37 cellular contexts compared by ENCODE assay signal in genomic region chr3:156670652-156671051, GRCh38.
"Had no signal": no experiment of that assay in that cellular context is flagged by ENCODE, and none has a peak within 500 bp of the region (broad histone marks: within the 10 kb centered on the region; RNA-seq: fewer than 3 reads in every experiment).

No MANE protein-coding gene starts in this region.

- H3K36me3 ChIP-seq: adrenal gland, brain microvascular endothelial cell, breast epithelium had no signal

- H3K9me3 ChIP-seq: adrenal gland, body of pancreas, breast epithelium had no signal

- ATAC-seq: activated CD8-positive, alpha-beta T cell treated with anti-CD3 and anti-CD28 coated beads for 36 hours; activated naive CD4-positive, alpha-beta T cell treated with anti-CD3 and anti-CD28 coated beads, Interleukin-2, amount 50 U/mL, for 72 hours; activated T-cell treated with anti-CD3 and anti-CD28 coated beads, Interleukin-2, amount 50 U/mL, for 4 hours; activated T-cell treated with anti-CD3 and anti-CD28 coated beads, Interleukin-2, amount 50 U/mL, for 72 hours; activated T-helper 17 cell treated with anti-CD3 and anti-CD28 coated beads, Interleukin-2, amount 50 U/mL, for 72 hours; body of pancreas had no signal

- H3K9me3 Mint-ChIP-seq: activated B cell treated with CpG ODN at 0.5 μM for 24 hours; activated CD4-positive, alpha-beta memory T cell treated with anti-CD3 and anti-CD28 coated beads for 36 hours; activated CD8-positive, alpha-beta T cell treated with anti-CD3 and anti-CD28 coated beads for 36 hours; activated naive CD4-positive, alpha-beta T cell treated with anti-CD3 and anti-CD28 coated beads for 36 hours; activated T-cell treated with anti-CD3 and anti-CD28 coated beads, Interleukin-2, amount 50 U/mL, for 4 hours; activated T-cell treated with anti-CD3 and anti-CD28 coated beads, Interleukin-2, amount 50 U/mL, for 72 hours; activated T-helper 1 cell treated with anti-CD3 and anti-CD28 coated beads, Interleukin-12 subunit alpha, Interleukin-12 subunit beta, Interleukin-2, Interleukin-4 antibody, amounts not matched to agents 30 ng/mL and 10 ng/mL and 1 ng/mL, durations not matched to agents 14 hours and 24 hours and 36 hours; activated T-helper 17 cell treated with anti-CD3 and anti-CD28 coated beads, Interleukin-2, amount 50 U/mL, for 72 hours; T-helper 1 cell treated with Interleukin-12 subunit alpha and Interleukin-12 subunit beta and Interleukin-4 antibody, amounts not matched to agents 30 μg/mL and 1 μg/mL, for 36 hours had no signal

- H3K27ac ChIP-seq: adrenal gland, body of pancreas, brain microvascular endothelial cell, breast epithelium, VCaP had no signal

- H3K4me3 Mint-ChIP-seq: activated B cell treated with CpG ODN at 0.5 μM for 24 hours; activated CD4-positive, alpha-beta memory T cell treated with anti-CD3 and anti-CD28 coated beads for 36 hours; activated CD4-positive, alpha-beta T cell treated with anti-CD3 and anti-CD28 coated beads, Interleukin-2, amount 10 ng/mL, durations not matched to agents 24 days and 14 days; activated CD8-positive, alpha-beta T cell treated with anti-CD3 and anti-CD28 coated beads for 36 hours; activated naive CD4-positive, alpha-beta T cell treated with anti-CD3 and anti-CD28 coated beads for 36 hours; activated naive CD8-positive, alpha-beta T cell treated with anti-CD3 and anti-CD28 coated beads for 36 hours; activated T-cell treated with anti-CD3 and anti-CD28 coated beads, Interleukin-2, amount 50 U/mL, for 4 hours; activated T-cell treated with anti-CD3 and anti-CD28 coated beads, Interleukin-2, amount 50 U/mL, for 72 hours; activated T-helper 1 cell treated with anti-CD3 and anti-CD28 coated beads, Interleukin-12 subunit alpha, Interleukin-12 subunit beta, Interleukin-2, Interleukin-4 antibody, amounts not matched to agents 30 ng/mL and 10 ng/mL and 1 ng/mL, durations not matched to agents 14 hours and 24 hours and 36 hours; activated T-helper 17 cell treated with anti-CD3 and anti-CD28 coated beads, Interleukin-2, amount 50 U/mL, for 72 hours; T-helper 1 cell treated with Interleukin-12 subunit alpha and Interleukin-12 subunit beta and Interleukin-4 antibody, amounts not matched to agents 30 μg/mL and 1 μg/mL, for 36 hours; T-helper 2 cell treated with Interferon-gamma antibody and Interleukin-4, amounts not matched to agents 5 μg/mL and 100 μg/mL, for 36 hours had no signal

- DNase-seq: activated B cell treated with CpG ODN at 0.5 μM for 24 hours; activated CD4-positive, alpha-beta memory T cell treated with anti-CD3 and anti-CD28 coated beads for 36 hours; activated CD4-positive, alpha-beta T cell treated with anti-CD3 and anti-CD28 coated beads for 4 hours; activated CD4-positive, alpha-beta T cell treated with anti-CD3 and anti-CD28 coated beads, Interleukin-2, amount 10 ng/mL, durations not matched to agents 24 days and 14 days; activated CD4-positive, alpha-beta T cell treated with anti-CD3 and anti-CD28 coated beads, Interleukin-2, amount 50 U/mL, for 1 hour; activated CD4-positive, alpha-beta T cell treated with anti-CD3 and anti-CD28 coated beads, Interleukin-2, amount 50 U/mL, for 4 hours; activated CD4-positive, CD25-positive, alpha-beta regulatory T cell treated with anti-CD3 and anti-CD28 coated beads, Interleukin-2, amount 50 U/mL, for 72 hours; activated CD8-positive, alpha-beta memory T cell treated with anti-CD3 and anti-CD28 coated beads, Interleukin-2, amount 50 U/mL, for 4 hours; activated CD8-positive, alpha-beta T cell treated with anti-CD3 and anti-CD28 coated beads for 36 hours; activated effector memory CD4-positive, alpha-beta T cell treated with anti-CD3 and anti-CD28 coated beads, Interleukin-2, amount 50 U/mL, for 16 hours; activated gamma-delta T cell treated with Interleukin-2 at 50 U/mL for 16 hours; activated naive CD4-positive, alpha-beta T cell; activated naive CD4-positive, alpha-beta T cell treated with anti-CD3 and anti-CD28 coated beads for 36 hours; activated naive CD4-positive, alpha-beta T cell treated with anti-CD3 and anti-CD28 coated beads, Interleukin-2, amount 50 U/mL, for 16 hours; activated naive CD8-positive, alpha-beta T cell treated with anti-CD3 and anti-CD28 coated beads for 36 hours; activated T-cell treated with anti-CD3 and anti-CD28 coated beads for 4 hours; activated T-cell treated with anti-CD3 and anti-CD28 coated beads, Interleukin-2, amount 50 U/mL, for 1 hour; activated T-cell treated with anti-CD3 and anti-CD28 coated beads, Interleukin-2, amount 50 U/mL, for 4 hours; activated T-cell treated with anti-CD3 and anti-CD28 coated beads, Interleukin-2, amount 50 U/mL, for 72 hours; adrenal gland; amniotic stem cell; aorta; body of pancreas; brain microvascular endothelial cell; central memory CD4-positive, alpha-beta T cell; T-helper 1 cell; T-helper 2 cell; T-helper 9 cell had no signal

- H3K27me3 ChIP-seq: adrenal gland, body of pancreas, brain microvascular endothelial cell, breast epithelium had no signal

- H3K4me3 ChIP-seq: adrenal gland, body of pancreas, breast epithelium had no signal

- FAIRE-seq: astrocyte, TTC549 had no signal

- H3K27me3 Mint-ChIP-seq: activated B cell treated with CpG ODN at 0.5 μM for 24 hours; activated CD4-positive, alpha-beta memory T cell treated with anti-CD3 and anti-CD28 coated beads for 36 hours; activated CD4-positive, alpha-beta T cell treated with anti-CD3 and anti-CD28 coated beads, Interleukin-2, amount 10 ng/mL, durations not matched to agents 24 days and 14 days; activated naive CD8-positive, alpha-beta T cell treated with anti-CD3 and anti-CD28 coated beads for 36 hours; activated T-helper 17 cell treated with anti-CD3 and anti-CD28 coated beads, Interleukin-2, amount 50 U/mL, for 72 hours had no signal

- H3K4me1 ChIP-seq: breast epithelium had no signal

- H3K27ac Mint-ChIP-seq: activated B cell treated with CpG ODN at 0.5 μM for 24 hours; activated CD4-positive, alpha-beta memory T cell treated with anti-CD3 and anti-CD28 coated beads for 36 hours; activated CD4-positive, alpha-beta T cell treated with anti-CD3 and anti-CD28 coated beads, Interleukin-2, amount 10 ng/mL, durations not matched to agents 24 days and 14 days; activated CD8-positive, alpha-beta T cell treated with anti-CD3 and anti-CD28 coated beads for 36 hours; activated naive CD4-positive, alpha-beta T cell treated with anti-CD3 and anti-CD28 coated beads for 36 hours; activated naive CD4-positive, alpha-beta T cell treated with anti-CD3 and anti-CD28 coated beads, Interleukin-2, amount 50 U/mL, for 72 hours; activated naive CD8-positive, alpha-beta T cell treated with anti-CD3 and anti-CD28 coated beads for 36 hours; activated T-cell treated with anti-CD3 and anti-CD28 coated beads, Interleukin-2, amount 50 U/mL, for 72 hours; activated T-helper 1 cell treated with anti-CD3 and anti-CD28 coated beads, Interleukin-12 subunit alpha, Interleukin-12 subunit beta, Interleukin-2, Interleukin-4 antibody, amounts not matched to agents 30 ng/mL and 10 ng/mL and 1 ng/mL, durations not matched to agents 14 hours and 24 hours and 36 hours; activated T-helper 17 cell treated with anti-CD3 and anti-CD28 coated beads, Interleukin-2, amount 50 U/mL, for 72 hours; T-helper 1 cell treated with Interleukin-12 subunit alpha and Interleukin-12 subunit beta and Interleukin-4 antibody, amounts not matched to agents 30 μg/mL and 1 μg/mL, for 36 hours; T-helper 2 cell treated with Interferon-gamma antibody and Interleukin-4, amounts not matched to agents 5 μg/mL and 100 μg/mL, for 36 hours had no signal
